ENCODE assay signal across 8 cellular contexts in the genomic region with DNA sequence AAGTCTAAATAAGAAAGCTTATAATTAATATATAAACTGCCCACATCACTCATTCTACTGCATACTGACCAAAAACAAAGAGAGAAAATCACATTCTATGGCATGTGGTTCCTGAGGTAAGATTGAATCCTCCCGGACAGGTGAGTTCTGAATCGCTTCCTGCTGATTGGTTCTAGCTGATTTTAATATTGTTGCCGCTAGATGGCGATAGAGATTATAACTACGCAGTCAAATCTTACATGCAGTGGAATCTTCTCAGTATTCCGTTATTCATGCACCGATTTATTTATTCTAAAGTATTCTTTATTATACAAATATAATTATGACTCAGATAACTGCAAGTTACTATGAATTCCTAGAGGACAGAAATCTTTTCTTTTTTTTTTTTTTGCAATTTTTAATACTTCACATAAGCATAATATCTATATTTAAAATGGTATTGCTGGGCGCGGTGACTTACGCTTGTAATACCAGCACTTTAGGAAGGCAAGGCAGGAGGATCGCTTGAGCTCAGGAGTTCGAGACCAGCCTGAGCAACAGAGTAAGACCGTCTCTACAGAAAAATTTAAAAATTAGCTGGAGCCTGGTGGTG. TPM values are rescaled to one million over a fixed set of nuclear protein-coding genes. Genes with fewer than 3 reads are reported as not detected.
A peak's percentile ranks its signal among the peaks of the same experiment; 100 is the strongest.
DNase-seq lines count a peak whose midpoint lies in the region; ATAC-seq and TF ChIP-seq lines count a peak whose summit lies in the region.

No MANE protein-coding gene starts in this region.

- no peak overlapping the region for H3K27ac ChIP-seq in prostate gland

- ATAC-seq in GM18907 (IDR thresholded peaks at IDR 0.05; ENCODE audit: unreplicated experiment) (peak; percentile 86), HG03135 (IDR thresholded peaks at IDR 0.05; ENCODE audit: unreplicated experiment) (peak; percentile 80)

- H3K4me1 ChIP-seq in prostate gland (replicated peaks) = no peaks in the 10 kb centered on the region

- DNase-seq in D341Med (ENCODE audit: low spot score) = peak; percentile 56
- DNase-seq in NCI-H2107 (lab: John Stamatoyannopoulos, UW) = peak; percentile 11
- DNase-seq in globus pallidus (ENCODE audit: low spot score) = peak; percentile 52
- peak; percentile 60 for DNase-seq in prostate gland (ENCODE audit: low spot score)
- DNase-seq in activated CD8-positive, alpha-beta memory T cell treated with anti-CD3 and anti-CD28 coated beads, Interleukin-2, amount 50 U/mL, for 48 hours = no peak

- no peaks in the 10 kb centered on the region for H3K9me3 ChIP-seq in prostate gland

- WGBS in prostate gland = 30% methylated on average over 13 of the region's 13 CpGs

- H3K36me3 ChIP-seq in prostate gland = no peaks in the 10 kb centered on the region

- no peaks in the 10 kb centered on the region for H3K27me3 ChIP-seq in prostate gland (replicated peaks; ENCODE audit: insufficient read depth)

- H3K4me3 ChIP-seq in WI38 (ENCODE audit: low read depth, low read length) (no peak overlapping the region), prostate gland (no peak overlapping the region)

- TF ChIP-seq POLR2A in prostate gland (IDR thresholded peaks at IDR 0.05) = no peak

- TF ChIP-seq CTCF in WI38 (IDR thresholded peaks at IDR 0.05; ENCODE audit: low read depth, low read length) (peak; percentile 41; the same call in 1 of the 2 replicates), prostate gland (IDR thresholded peaks at IDR 0.05) (peak; percentile 50 to 86 (median 76))

- intact Hi-C loops in prostate gland (cut with DNase I) = loop anchor here (2.0 to 5.0 kb wide), 3 partner anchors 87 to 677 kb away; no protein-coding TSS in a partner anchor

RNA-seq across cellular contexts. Expression of gene TMX4, which starts 24.2 kb away (rescaled TPM):
- 100 to 1,000 TPM in 1 of 2 donors, 10 to 100 TPM in 1; 57.0 to 236 TPM for total RNA-seq in prostate gland
